Comparison of ENCODE assay signal across 1 cellular context in the genomic region with DNA sequence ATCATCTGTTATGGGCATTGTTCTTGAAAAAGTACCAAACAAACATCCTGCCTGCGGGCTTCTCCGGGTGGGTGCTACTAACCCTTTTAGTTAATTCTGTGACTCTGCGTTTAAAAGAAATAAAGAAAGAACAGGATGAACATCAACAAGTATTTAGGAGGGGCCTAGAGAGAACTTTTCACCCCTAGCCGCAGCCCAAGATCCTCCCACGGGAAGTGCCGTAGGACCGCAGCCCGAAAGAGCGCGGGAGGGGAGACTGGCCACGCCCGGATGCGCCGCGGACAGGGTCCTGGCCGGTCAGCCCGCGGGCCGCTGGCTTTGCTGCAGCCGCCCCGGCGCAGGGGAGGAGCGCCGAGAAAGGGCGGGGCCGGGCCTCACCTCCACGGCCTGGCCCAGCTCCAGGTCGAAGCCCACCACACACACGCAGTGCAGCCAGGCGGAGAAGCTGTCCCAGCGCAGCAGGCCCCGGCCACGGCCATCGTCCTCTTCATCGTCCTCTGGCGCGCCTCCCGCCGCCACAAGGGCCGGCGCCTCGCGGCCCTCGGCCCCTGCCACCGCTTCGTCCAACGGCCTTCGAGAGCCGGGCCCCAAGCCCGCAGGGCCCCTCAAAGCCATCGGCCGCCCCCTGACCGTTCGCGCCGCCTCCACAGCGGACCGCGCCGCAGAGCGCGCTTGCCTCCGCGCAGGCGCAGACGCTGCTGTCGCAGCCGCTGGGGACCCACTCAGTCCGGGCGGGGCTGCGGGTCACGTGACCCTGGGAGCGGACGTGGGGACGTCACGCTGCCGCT.
A peak's percentile ranks its signal among the peaks of the same experiment; 100 is the strongest.
TF ChIP-seq lines count a peak whose summit lies in the region.

A gene with protein sequence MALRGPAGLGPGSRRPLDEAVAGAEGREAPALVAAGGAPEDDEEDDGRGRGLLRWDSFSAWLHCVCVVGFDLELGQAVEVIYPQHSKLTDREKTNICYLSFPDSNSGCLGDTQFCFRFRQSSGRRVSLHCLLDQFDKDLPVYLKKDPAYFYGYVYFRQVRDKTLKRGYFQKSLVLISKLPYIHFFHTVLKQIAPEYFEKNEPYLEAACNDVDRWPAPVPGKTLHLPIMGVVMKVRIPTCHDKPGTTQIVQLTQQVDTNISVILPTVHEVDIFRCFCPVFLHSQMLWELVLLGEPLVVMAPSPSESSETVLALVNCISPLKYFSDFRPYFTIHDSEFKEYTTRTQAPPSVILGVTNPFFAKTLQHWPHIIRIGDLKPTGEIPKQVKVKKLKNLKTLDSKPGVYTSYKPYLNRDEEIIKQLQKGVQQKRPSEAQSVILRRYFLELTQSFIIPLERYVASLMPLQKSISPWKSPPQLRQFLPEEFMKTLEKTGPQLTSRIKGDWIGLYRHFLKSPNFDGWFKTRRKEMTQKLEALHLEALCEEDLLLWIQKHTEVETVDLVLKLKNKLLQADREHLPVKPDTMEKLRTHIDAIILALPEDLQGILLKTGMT (minus strand): TSS at position 674 of the 788 bp plus-strand sequence. CDS start 59 bp downstream, at position 615.

TF ChIP-seq in K562, 482 proteins besides CTCF, POLR2A, EP300 and RAD21 (continued from another document and continues in another):
- TF ChIP-seq, protein P1, sequence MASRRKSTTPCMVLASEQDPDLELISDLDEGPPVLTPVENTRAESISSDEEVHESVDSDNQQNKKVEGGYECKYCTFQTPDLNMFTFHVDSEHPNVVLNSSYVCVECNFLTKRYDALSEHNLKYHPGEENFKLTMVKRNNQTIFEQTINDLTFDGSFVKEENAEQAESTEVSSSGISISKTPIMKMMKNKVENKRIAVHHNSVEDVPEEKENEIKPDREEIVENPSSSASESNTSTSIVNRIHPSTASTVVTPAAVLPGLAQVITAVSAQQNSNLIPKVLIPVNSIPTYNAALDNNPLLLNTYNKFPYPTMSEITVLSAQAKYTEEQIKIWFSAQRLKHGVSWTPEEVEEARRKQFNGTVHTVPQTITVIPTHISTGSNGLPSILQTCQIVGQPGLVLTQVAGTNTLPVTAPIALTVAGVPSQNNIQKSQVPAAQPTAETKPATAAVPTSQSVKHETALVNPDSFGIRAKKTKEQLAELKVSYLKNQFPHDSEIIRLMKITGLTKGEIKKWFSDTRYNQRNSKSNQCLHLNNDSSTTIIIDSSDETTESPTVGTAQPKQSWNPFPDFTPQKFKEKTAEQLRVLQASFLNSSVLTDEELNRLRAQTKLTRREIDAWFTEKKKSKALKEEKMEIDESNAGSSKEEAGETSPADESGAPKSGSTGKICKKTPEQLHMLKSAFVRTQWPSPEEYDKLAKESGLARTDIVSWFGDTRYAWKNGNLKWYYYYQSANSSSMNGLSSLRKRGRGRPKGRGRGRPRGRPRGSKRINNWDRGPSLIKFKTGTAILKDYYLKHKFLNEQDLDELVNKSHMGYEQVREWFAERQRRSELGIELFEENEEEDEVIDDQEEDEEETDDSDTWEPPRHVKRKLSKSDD (conservative IDR thresholded peaks at IDR 0.05; ENCODE audit: low read length): 0 out of 2 replicates have a peak, but pooled peaks have one; percentile 40
- peak; percentile 52 for TF ChIP-seq TBP (optimal IDR thresholded peaks at IDR 0.05; ENCODE audit: low read depth, low read length)
- no peak for TF ChIP-seq SMARCA5 (IDR thresholded peaks at IDR 0.05)
- no peak for TF ChIP-seq FOXM1 (IDR thresholded peaks at IDR 0.05; ENCODE audit: low read depth)
- TF ChIP-seq FOXM1 (CRISPR knock-in tag; IDR thresholded peaks at IDR 0.05; ENCODE audit: low read depth): peak; percentile 73; the same call in 1 of the 2 replicates
- TF ChIP-seq, protein P2, sequence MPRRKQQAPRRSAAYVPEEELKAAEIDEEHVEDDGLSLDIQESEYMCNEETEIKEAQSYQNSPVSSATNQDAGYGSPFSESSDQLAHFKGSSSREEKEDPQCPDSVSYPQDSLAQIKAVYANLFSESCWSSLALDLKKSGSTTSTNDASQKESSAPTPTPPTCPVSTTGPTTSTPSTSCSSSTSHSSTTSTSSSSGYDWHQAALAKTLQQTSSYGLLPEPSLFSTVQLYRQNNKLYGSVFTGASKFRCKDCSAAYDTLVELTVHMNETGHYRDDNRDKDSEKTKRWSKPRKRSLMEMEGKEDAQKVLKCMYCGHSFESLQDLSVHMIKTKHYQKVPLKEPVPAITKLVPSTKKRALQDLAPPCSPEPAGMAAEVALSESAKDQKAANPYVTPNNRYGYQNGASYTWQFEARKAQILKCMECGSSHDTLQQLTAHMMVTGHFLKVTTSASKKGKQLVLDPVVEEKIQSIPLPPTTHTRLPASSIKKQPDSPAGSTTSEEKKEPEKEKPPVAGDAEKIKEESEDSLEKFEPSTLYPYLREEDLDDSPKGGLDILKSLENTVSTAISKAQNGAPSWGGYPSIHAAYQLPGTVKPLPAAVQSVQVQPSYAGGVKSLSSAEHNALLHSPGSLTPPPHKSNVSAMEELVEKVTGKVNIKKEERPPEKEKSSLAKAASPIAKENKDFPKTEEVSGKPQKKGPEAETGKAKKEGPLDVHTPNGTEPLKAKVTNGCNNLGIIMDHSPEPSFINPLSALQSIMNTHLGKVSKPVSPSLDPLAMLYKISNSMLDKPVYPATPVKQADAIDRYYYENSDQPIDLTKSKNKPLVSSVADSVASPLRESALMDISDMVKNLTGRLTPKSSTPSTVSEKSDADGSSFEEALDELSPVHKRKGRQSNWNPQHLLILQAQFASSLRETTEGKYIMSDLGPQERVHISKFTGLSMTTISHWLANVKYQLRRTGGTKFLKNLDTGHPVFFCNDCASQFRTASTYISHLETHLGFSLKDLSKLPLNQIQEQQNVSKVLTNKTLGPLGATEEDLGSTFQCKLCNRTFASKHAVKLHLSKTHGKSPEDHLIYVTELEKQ (CRISPR knock-in tag; IDR thresholded peaks at IDR 0.05): no peak
- peak; percentile 25 for TF ChIP-seq SP1 (CRISPR knock-in tag; IDR thresholded peaks at IDR 0.05)
- TF ChIP-seq, protein P3, sequence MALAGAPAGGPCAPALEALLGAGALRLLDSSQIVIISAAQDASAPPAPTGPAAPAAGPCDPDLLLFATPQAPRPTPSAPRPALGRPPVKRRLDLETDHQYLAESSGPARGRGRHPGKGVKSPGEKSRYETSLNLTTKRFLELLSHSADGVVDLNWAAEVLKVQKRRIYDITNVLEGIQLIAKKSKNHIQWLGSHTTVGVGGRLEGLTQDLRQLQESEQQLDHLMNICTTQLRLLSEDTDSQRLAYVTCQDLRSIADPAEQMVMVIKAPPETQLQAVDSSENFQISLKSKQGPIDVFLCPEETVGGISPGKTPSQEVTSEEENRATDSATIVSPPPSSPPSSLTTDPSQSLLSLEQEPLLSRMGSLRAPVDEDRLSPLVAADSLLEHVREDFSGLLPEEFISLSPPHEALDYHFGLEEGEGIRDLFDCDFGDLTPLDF (CRISPR knock-in tag; IDR thresholded peaks at IDR 0.05): peak; percentile 34; the same call in 1 of the 2 replicates
- 0 out of 2 replicates have a peak, but pooled peaks have one; percentile 48 for TF ChIP-seq ZNF589 (CRISPR knock-in tag; IDR thresholded peaks at IDR 0.05; ENCODE audit: low read depth)
- TF ChIP-seq SMAD3 (CRISPR knock-in tag; conservative IDR thresholded peaks at IDR 0.05): no peak
- TF ChIP-seq ILF3 (IDR thresholded peaks at IDR 0.05; ENCODE audit: borderline replicate concordance): peak; percentile 79; the same call in 1 of the 2 replicates
- peak; percentile 93 for TF ChIP-seq BHLHE40 (IDR thresholded peaks at IDR 0.05; ENCODE audit: low read length)
- peak; percentile 46 for TF ChIP-seq HMGN3 (IDR thresholded peaks at IDR 0.05; ENCODE audit: borderline replicate concordance, extremely low read depth, insufficient read length, low read depth, low read length)
- peak in 1 of 2 experiments; percentile 73; a peak in 1 of 4 replicates for TF ChIP-seq FOXK2 (conservative IDR thresholded peaks at IDR 0.05 in 1 of 2, IDR thresholded peaks at IDR 0.05 in 1 of 2; ENCODE audit: low read depth in 2 of 2)
- TF ChIP-seq, protein P4, sequence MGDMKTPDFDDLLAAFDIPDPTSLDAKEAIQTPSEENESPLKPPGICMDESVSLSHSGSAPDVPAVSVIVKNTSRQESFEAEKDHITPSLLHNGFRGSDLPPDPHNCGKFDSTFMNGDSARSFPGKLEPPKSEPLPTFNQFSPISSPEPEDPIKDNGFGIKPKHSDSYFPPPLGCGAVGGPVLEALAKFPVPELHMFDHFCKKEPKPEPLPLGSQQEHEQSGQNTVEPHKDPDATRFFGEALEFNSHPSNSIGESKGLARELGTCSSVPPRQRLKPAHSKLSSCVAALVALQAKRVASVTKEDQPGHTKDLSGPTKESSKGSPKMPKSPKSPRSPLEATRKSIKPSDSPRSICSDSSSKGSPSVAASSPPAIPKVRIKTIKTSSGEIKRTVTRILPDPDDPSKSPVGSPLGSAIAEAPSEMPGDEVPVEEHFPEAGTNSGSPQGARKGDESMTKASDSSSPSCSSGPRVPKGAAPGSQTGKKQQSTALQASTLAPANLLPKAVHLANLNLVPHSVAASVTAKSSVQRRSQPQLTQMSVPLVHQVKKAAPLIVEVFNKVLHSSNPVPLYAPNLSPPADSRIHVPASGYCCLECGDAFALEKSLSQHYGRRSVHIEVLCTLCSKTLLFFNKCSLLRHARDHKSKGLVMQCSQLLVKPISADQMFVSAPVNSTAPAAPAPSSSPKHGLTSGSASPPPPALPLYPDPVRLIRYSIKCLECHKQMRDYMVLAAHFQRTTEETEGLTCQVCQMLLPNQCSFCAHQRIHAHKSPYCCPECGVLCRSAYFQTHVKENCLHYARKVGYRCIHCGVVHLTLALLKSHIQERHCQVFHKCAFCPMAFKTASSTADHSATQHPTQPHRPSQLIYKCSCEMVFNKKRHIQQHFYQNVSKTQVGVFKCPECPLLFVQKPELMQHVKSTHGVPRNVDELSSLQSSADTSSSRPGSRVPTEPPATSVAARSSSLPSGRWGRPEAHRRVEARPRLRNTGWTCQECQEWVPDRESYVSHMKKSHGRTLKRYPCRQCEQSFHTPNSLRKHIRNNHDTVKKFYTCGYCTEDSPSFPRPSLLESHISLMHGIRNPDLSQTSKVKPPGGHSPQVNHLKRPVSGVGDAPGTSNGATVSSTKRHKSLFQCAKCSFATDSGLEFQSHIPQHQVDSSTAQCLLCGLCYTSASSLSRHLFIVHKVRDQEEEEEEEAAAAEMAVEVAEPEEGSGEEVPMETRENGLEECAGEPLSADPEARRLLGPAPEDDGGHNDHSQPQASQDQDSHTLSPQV (IDR thresholded peaks at IDR 0.05): 0 out of 2 replicates have a peak, but pooled peaks have one; percentile 31
- TF ChIP-seq RB1 (IDR thresholded peaks at IDR 0.05; ENCODE audit: low read depth): peak; percentile 76
- TF ChIP-seq, protein P5, sequence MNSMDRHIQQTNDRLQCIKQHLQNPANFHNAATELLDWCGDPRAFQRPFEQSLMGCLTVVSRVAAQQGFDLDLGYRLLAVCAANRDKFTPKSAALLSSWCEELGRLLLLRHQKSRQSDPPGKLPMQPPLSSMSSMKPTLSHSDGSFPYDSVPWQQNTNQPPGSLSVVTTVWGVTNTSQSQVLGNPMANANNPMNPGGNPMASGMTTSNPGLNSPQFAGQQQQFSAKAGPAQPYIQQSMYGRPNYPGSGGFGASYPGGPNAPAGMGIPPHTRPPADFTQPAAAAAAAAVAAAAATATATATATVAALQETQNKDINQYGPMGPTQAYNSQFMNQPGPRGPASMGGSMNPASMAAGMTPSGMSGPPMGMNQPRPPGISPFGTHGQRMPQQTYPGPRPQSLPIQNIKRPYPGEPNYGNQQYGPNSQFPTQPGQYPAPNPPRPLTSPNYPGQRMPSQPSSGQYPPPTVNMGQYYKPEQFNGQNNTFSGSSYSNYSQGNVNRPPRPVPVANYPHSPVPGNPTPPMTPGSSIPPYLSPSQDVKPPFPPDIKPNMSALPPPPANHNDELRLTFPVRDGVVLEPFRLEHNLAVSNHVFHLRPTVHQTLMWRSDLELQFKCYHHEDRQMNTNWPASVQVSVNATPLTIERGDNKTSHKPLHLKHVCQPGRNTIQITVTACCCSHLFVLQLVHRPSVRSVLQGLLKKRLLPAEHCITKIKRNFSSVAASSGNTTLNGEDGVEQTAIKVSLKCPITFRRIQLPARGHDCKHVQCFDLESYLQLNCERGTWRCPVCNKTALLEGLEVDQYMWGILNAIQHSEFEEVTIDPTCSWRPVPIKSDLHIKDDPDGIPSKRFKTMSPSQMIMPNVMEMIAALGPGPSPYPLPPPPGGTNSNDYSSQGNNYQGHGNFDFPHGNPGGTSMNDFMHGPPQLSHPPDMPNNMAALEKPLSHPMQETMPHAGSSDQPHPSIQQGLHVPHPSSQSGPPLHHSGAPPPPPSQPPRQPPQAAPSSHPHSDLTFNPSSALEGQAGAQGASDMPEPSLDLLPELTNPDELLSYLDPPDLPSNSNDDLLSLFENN (IDR thresholded peaks at IDR 0.05; ENCODE audit: low read depth in 2 of 2, low read length in 2 of 2): 0 out of 4 replicates have a peak, but pooled peaks of 1 of the 2 experiments have one; percentile 39
